ENCODE assay signal across 1 cellular context in genomic region chr10:102452672-102453340, GRCh38.
TF ChIP-seq lines count a peak whose summit lies in the region.

No MANE protein-coding gene starts in this region.

TF ChIP-seq in K562, 482 proteins besides CTCF, POLR2A, EP300 and RAD21 (continued from another document and continues in another):
- TF ChIP-seq, protein P1, sequence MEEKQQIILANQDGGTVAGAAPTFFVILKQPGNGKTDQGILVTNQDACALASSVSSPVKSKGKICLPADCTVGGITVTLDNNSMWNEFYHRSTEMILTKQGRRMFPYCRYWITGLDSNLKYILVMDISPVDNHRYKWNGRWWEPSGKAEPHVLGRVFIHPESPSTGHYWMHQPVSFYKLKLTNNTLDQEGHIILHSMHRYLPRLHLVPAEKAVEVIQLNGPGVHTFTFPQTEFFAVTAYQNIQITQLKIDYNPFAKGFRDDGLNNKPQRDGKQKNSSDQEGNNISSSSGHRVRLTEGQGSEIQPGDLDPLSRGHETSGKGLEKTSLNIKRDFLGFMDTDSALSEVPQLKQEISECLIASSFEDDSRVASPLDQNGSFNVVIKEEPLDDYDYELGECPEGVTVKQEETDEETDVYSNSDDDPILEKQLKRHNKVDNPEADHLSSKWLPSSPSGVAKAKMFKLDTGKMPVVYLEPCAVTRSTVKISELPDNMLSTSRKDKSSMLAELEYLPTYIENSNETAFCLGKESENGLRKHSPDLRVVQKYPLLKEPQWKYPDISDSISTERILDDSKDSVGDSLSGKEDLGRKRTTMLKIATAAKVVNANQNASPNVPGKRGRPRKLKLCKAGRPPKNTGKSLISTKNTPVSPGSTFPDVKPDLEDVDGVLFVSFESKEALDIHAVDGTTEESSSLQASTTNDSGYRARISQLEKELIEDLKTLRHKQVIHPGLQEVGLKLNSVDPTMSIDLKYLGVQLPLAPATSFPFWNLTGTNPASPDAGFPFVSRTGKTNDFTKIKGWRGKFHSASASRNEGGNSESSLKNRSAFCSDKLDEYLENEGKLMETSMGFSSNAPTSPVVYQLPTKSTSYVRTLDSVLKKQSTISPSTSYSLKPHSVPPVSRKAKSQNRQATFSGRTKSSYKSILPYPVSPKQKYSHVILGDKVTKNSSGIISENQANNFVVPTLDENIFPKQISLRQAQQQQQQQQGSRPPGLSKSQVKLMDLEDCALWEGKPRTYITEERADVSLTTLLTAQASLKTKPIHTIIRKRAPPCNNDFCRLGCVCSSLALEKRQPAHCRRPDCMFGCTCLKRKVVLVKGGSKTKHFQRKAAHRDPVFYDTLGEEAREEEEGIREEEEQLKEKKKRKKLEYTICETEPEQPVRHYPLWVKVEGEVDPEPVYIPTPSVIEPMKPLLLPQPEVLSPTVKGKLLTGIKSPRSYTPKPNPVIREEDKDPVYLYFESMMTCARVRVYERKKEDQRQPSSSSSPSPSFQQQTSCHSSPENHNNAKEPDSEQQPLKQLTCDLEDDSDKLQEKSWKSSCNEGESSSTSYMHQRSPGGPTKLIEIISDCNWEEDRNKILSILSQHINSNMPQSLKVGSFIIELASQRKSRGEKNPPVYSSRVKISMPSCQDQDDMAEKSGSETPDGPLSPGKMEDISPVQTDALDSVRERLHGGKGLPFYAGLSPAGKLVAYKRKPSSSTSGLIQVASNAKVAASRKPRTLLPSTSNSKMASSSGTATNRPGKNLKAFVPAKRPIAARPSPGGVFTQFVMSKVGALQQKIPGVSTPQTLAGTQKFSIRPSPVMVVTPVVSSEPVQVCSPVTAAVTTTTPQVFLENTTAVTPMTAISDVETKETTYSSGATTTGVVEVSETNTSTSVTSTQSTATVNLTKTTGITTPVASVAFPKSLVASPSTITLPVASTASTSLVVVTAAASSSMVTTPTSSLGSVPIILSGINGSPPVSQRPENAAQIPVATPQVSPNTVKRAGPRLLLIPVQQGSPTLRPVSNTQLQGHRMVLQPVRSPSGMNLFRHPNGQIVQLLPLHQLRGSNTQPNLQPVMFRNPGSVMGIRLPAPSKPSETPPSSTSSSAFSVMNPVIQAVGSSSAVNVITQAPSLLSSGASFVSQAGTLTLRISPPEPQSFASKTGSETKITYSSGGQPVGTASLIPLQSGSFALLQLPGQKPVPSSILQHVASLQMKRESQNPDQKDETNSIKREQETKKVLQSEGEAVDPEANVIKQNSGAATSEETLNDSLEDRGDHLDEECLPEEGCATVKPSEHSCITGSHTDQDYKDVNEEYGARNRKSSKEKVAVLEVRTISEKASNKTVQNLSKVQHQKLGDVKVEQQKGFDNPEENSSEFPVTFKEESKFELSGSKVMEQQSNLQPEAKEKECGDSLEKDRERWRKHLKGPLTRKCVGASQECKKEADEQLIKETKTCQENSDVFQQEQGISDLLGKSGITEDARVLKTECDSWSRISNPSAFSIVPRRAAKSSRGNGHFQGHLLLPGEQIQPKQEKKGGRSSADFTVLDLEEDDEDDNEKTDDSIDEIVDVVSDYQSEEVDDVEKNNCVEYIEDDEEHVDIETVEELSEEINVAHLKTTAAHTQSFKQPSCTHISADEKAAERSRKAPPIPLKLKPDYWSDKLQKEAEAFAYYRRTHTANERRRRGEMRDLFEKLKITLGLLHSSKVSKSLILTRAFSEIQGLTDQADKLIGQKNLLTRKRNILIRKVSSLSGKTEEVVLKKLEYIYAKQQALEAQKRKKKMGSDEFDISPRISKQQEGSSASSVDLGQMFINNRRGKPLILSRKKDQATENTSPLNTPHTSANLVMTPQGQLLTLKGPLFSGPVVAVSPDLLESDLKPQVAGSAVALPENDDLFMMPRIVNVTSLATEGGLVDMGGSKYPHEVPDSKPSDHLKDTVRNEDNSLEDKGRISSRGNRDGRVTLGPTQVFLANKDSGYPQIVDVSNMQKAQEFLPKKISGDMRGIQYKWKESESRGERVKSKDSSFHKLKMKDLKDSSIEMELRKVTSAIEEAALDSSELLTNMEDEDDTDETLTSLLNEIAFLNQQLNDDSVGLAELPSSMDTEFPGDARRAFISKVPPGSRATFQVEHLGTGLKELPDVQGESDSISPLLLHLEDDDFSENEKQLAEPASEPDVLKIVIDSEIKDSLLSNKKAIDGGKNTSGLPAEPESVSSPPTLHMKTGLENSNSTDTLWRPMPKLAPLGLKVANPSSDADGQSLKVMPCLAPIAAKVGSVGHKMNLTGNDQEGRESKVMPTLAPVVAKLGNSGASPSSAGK (IDR thresholded peaks at IDR 0.05) = no peak; the same call in 1 of the 2 replicates
- TF ChIP-seq HNRNPLL (IDR thresholded peaks at IDR 0.05; ENCODE audit: low read depth, low read length, poor library complexity, severe bottlenecking) (no peak), KDM5B (IDR thresholded peaks at IDR 0.05; ENCODE audit: insufficient replicate concordance, low read depth, low read length) (no peak), ZNF785 (CRISPR knock-in tag; IDR thresholded peaks at IDR 0.05) (no peak), CBX3 (IDR thresholded peaks at IDR 0.05; ENCODE audit: borderline replicate concordance in 1 of 2, low read length in 2 of 2) (no peak), RBM17 (IDR thresholded peaks at IDR 0.05; ENCODE audit: borderline replicate concordance, low read depth, low read length) (no peak), CREB5 (CRISPR knock-in tag; IDR thresholded peaks at IDR 0.05) (no peak), SIN3A (IDR thresholded peaks at IDR 0.05; ENCODE audit: borderline replicate concordance in 2 of 2, control insufficient read depth in 1 of 2, low read depth in 2 of 2, low read length in 2 of 2) (no peak), ZSCAN29 (IDR thresholded peaks at IDR 0.05) (no peak), CEBPG (CRISPR knock-in tag; IDR thresholded peaks at IDR 0.05) (peak; percentile 56; the same call in 1 of the 2 replicates), CEBPG (tag; conservative IDR thresholded peaks at IDR 0.05 in 1 of 2, IDR thresholded peaks at IDR 0.05 in 1 of 2) (peak; percentile 13 to 74; a peak in 2 of 4 replicates), CREM (IDR thresholded peaks at IDR 0.05; ENCODE audit: low read depth) (peak; percentile 62), BRCA1 (IDR thresholded peaks at IDR 0.05) (no peak), BRCA1 (CRISPR knock-in tag; IDR thresholded peaks at IDR 0.05) (no peak), YY1 (IDR thresholded peaks at IDR 0.05; ENCODE audit: borderline replicate concordance in 1 of 3, control insufficient read depth in 1 of 3, extremely low read depth in 1 of 3, insufficient read depth in 3 of 3, insufficient read length in 1 of 3, insufficient replicate concordance in 2 of 3, low read depth in 1 of 3, low read length in 2 of 3) (peak in 1 of 3 experiments; percentile 24), STAT5B (CRISPR knock-in tag; IDR thresholded peaks at IDR 0.05) (no peak), RFX7 (CRISPR knock-in tag; IDR thresholded peaks at IDR 0.05) (no peak), SMAD1 (IDR thresholded peaks at IDR 0.05; ENCODE audit: low read depth, low read length, partially characterized antibody) (no peak), ZFX (CRISPR knock-in tag; IDR thresholded peaks at IDR 0.05) (peak; percentile 24; the same call in 1 of the 2 replicates), FOS (IDR thresholded peaks at IDR 0.05; ENCODE audit: extremely low read depth, insufficient read length) (no peak), TBP (optimal IDR thresholded peaks at IDR 0.05; ENCODE audit: low read depth, low read length) (no peak), XRCC5 (IDR thresholded peaks at IDR 0.05; ENCODE audit: low read depth, low read length) (no peak), MEF2D (tag; conservative IDR thresholded peaks at IDR 0.05; ENCODE audit: low read depth) (0 out of 2 replicates have a peak, but pooled peaks have one; percentile 38), SNIP1 (IDR thresholded peaks at IDR 0.05; ENCODE audit: low read depth) (no peak), NFE2 (IDR thresholded peaks at IDR 0.05; ENCODE audit: low read depth) (no peak), KDM4B (IDR thresholded peaks at IDR 0.05; ENCODE audit: borderline replicate concordance in 2 of 2, low read depth in 1 of 2) (no peak), ADNP (tag; IDR thresholded peaks at IDR 0.05) (0 out of 2 replicates have a peak, but pooled peaks have one; percentile 24), ATF3 (IDR thresholded peaks at IDR 0.05) (peak; percentile 99), ATF3 (CRISPR knock-in tag; conservative IDR thresholded peaks at IDR 0.05) (peak; percentile 89), BCL6 (CRISPR knock-in tag; IDR thresholded peaks at IDR 0.05) (no peak), SOX6 (IDR thresholded peaks at IDR 0.05) (no peak), ETV1 (tag; conservative IDR thresholded peaks at IDR 0.05; ENCODE audit: low read depth) (no peak), MIER1 (IDR thresholded peaks at IDR 0.05; ENCODE audit: low read depth) (no peak), BACH1 (tag; IDR thresholded peaks at IDR 0.05) (no peak), CREB1 (IDR thresholded peaks at IDR 0.05) (no peak), CREB1 (CRISPR knock-in tag; IDR thresholded peaks at IDR 0.05) (peak; percentile 29; the same call in 1 of the 2 replicates), CBX1 (IDR thresholded peaks at IDR 0.05; ENCODE audit: low read depth) (no peak), ASH1L (IDR thresholded peaks at IDR 0.05; ENCODE audit: borderline replicate concordance, low read depth, partially characterized antibody) (no peak), SRSF9 (IDR thresholded peaks at IDR 0.05; ENCODE audit: borderline replicate concordance, low read depth, low read length) (no peak)
- TF ChIP-seq, protein P2, sequence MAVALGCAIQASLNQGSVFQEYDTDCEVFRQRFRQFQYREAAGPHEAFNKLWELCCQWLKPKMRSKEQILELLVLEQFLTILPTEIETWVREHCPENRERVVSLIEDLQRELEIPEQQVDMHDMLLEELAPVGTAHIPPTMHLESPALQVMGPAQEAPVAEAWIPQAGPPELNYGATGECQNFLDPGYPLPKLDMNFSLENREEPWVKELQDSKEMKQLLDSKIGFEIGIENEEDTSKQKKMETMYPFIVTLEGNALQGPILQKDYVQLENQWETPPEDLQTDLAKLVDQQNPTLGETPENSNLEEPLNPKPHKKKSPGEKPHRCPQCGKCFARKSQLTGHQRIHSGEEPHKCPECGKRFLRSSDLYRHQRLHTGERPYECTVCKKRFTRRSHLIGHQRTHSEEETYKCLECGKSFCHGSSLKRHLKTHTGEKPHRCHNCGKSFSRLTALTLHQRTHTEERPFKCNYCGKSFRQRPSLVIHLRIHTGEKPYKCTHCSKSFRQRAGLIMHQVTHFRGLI (CRISPR knock-in tag; IDR thresholded peaks at IDR 0.05) = no peak
- TF ChIP-seq, protein P3, sequence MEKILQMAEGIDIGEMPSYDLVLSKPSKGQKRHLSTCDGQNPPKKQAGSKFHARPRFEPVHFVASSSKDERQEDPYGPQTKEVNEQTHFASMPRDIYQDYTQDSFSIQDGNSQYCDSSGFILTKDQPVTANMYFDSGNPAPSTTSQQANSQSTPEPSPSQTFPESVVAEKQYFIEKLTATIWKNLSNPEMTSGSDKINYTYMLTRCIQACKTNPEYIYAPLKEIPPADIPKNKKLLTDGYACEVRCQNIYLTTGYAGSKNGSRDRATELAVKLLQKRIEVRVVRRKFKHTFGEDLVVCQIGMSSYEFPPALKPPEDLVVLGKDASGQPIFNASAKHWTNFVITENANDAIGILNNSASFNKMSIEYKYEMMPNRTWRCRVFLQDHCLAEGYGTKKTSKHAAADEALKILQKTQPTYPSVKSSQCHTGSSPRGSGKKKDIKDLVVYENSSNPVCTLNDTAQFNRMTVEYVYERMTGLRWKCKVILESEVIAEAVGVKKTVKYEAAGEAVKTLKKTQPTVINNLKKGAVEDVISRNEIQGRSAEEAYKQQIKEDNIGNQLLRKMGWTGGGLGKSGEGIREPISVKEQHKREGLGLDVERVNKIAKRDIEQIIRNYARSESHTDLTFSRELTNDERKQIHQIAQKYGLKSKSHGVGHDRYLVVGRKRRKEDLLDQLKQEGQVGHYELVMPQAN (IDR thresholded peaks at IDR 0.05; ENCODE audit: borderline replicate concordance) = no peak
- TF ChIP-seq, protein P4, sequence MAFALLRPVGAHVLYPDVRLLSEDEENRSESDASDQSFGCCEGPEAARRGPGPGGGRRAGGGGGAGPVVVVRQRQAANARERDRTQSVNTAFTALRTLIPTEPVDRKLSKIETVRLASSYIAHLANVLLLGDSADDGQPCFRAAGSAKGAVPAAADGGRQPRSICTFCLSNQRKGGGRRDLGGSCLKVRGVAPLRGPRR (CRISPR knock-in tag; IDR thresholded peaks at IDR 0.05) = no peak
- TF ChIP-seq, protein P5, sequence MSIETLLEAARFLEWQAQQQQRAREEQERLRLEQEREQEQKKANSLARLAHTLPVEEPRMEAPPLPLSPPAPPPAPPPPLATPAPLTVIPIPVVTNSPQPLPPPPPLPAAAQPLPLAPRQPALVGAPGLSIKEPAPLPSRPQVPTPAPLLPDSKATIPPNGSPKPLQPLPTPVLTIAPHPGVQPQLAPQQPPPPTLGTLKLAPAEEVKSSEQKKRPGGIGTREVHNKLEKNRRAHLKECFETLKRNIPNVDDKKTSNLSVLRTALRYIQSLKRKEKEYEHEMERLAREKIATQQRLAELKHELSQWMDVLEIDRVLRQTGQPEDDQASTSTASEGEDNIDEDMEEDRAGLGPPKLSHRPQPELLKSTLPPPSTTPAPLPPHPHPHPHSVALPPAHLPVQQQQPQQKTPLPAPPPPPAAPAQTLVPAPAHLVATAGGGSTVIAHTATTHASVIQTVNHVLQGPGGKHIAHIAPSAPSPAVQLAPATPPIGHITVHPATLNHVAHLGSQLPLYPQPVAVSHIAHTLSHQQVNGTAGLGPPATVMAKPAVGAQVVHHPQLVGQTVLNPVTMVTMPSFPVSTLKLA (conservative IDR thresholded peaks at IDR 0.05) = no peak
- TF ChIP-seq, protein P6, sequence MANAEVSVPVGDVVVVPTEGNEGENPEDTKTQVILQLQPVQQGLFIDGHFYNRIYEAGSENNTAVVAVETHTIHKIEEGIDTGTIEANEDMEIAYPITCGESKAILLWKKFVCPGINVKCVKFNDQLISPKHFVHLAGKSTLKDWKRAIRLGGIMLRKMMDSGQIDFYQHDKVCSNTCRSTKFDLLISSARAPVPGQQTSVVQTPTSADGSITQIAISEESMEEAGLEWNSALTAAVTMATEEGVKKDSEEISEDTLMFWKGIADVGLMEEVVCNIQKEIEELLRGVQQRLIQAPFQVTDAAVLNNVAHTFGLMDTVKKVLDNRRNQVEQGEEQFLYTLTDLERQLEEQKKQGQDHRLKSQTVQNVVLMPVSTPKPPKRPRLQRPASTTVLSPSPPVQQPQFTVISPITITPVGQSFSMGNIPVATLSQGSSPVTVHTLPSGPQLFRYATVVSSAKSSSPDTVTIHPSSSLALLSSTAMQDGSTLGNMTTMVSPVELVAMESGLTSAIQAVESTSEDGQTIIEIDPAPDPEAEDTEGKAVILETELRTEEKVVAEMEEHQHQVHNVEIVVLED (CRISPR knock-in tag; IDR thresholded peaks at IDR 0.05) = no peak
